Comparison of ENCODE assay signal across 9 cellular contexts in the genomic region with DNA sequence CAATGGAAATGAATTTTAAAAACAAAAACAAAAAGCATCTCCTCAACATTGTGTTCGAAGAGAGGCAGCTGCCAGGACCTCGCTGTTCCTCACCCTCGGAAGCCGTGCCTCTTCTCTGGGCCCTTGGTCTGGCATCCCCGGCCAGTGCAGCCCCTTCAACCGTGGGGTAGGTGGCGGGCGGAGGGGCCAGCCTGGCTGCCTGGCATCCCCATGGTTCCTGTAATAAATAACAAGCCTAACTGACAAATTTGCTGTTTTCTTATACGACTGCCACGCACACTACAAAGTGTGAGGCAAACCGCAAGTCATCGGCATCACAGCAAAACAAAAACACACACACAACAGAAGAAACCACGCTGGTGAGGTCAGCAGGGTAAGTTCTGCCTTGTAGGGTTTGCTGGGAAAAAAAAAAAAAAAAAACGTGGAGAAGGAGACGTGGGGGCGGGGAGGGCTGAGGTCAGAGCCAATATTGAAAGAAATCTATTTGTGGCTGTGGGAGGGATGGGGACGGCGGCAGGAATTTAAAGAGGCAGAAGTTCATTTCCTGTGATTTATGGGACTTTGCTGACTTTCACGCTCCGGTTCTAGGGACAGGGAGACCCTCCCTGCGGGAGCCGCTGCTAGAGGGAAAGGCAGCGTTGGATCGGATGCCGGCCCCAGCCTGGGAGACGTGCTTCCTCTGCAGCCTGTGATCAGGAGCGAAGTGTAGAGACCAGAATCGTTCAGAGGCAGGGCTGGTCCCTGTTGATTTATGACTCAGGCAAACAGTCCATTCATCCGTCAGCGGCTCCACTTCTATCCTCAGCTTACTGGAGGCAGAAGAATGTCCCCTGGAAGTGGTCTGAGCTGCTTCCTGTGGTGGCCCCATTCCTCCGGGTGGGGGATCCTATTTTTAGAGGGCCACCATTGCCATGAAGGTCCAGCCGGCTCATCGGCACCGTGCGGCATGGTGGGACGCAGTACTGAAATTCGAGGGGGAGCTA.
DNase-seq lines count a peak whose midpoint lies in the region; ATAC-seq and TF ChIP-seq lines count a peak whose summit lies in the region.
"Had no signal": no experiment of that assay in that cellular context is flagged by ENCODE, and none has a peak within 500 bp of the region (broad histone marks: within the 10 kb centered on the region; RNA-seq: fewer than 3 reads in every experiment).

No MANE protein-coding gene starts in this region.

- peaks cover 36% of the 10 kb centered on the region for H3K27me3 Mint-ChIP-seq in T-helper 2 cell treated with Interferon-gamma antibody and Interleukin-4, amounts not matched to agents 5 μg/mL and 100 μg/mL, for 36 hours (ENCODE audit: low read depth)
- H3K27me3 Mint-ChIP-seq in progenitor cell of endocrine pancreas, result peaks cover 45% of the 10 kb centered on the region

- peaks cover 3% of the 10 kb centered on the region for H3K4me1 ChIP-seq in foreskin keratinocyte
- H3K4me1 ChIP-seq: thyroid gland had no signal

- H3K9me3 Mint-ChIP-seq in T-helper 2 cell treated with Interferon-gamma antibody and Interleukin-4, amounts not matched to agents 5 μg/mL and 100 μg/mL, for 36 hours, result no peaks in the 10 kb centered on the region
- no peaks in the 10 kb centered on the region for H3K9me3 Mint-ChIP-seq in progenitor cell of endocrine pancreas (ENCODE audit: low read depth)

- peak overlapping the region; percentile 74 for H3K4me3 Mint-ChIP-seq in T-helper 2 cell treated with Interferon-gamma antibody and Interleukin-4, amounts not matched to agents 5 μg/mL and 100 μg/mL, for 36 hours
- H3K4me3 Mint-ChIP-seq in progenitor cell of endocrine pancreas (ENCODE audit: low read depth), result peak overlapping the region; percentile 70

- DNase-seq in GM03348 (ENCODE audit: low spot score) (peak; percentile 72), foreskin keratinocyte (peak in 1 of 2 donors; percentile 28), progenitor cell of endocrine pancreas (ENCODE audit: low spot score, unreplicated experiment) (peak; percentile 30), NCI-H226 (no peak), D341Med (ENCODE audit: low spot score) (no peak)
- DNase-seq in T-helper 2 cell treated with Interferon-gamma antibody and Interleukin-4, amounts not matched to agents 5 μg/mL and 100 μg/mL, for 36 hours (ENCODE audit: low spot score), result no peak
- DNase-seq in activated CD4-positive, CD25-positive, alpha-beta regulatory T cell treated with anti-CD3 and anti-CD28 coated beads, Interleukin-2, amount 50 U/mL, for 72 hours, result no peak

- no peak overlapping the region for H3K27ac Mint-ChIP-seq in T-helper 2 cell treated with Interferon-gamma antibody and Interleukin-4, amounts not matched to agents 5 μg/mL and 100 μg/mL, for 36 hours
- peak overlapping the region; percentile 91 for H3K27ac Mint-ChIP-seq in progenitor cell of endocrine pancreas

- no peak overlapping the region for H3K27ac ChIP-seq in foreskin keratinocyte

- peaks cover 10% of the 10 kb centered on the region for H3K4me1 Mint-ChIP-seq in T-helper 2 cell treated with Interferon-gamma antibody and Interleukin-4, amounts not matched to agents 5 μg/mL and 100 μg/mL, for 36 hours (ENCODE audit: low read depth)
- peaks cover 23% of the 10 kb centered on the region for H3K4me1 Mint-ChIP-seq in progenitor cell of endocrine pancreas (ENCODE audit: low read depth)

- ATAC-seq in foreskin keratinocyte (peak; percentile 40), HG03175 (IDR thresholded peaks at IDR 0.05; ENCODE audit: unreplicated experiment) (no peak)

- TF ChIP-seq CTCF in foreskin keratinocyte (conservative IDR thresholded peaks at IDR 0.05), result no peak
- no peak for TF ChIP-seq CTCF in progenitor cell of endocrine pancreas (IDR thresholded peaks at IDR 0.05; ENCODE audit: unreplicated experiment)

- H3K27me3 ChIP-seq in foreskin keratinocyte, result peaks cover 16% of the 10 kb centered on the region
- H3K27me3 ChIP-seq: thyroid gland had no signal

- H3K36me3 Mint-ChIP-seq in T-helper 2 cell treated with Interferon-gamma antibody and Interleukin-4, amounts not matched to agents 5 μg/mL and 100 μg/mL, for 36 hours (ENCODE audit: low read depth), result no peaks in the 10 kb centered on the region
- H3K36me3 Mint-ChIP-seq in progenitor cell of endocrine pancreas (ENCODE audit: insufficient read depth), result peaks cover 1% of the 10 kb centered on the region

Comparison
In these comparisons a context has a peak if more than half of its experiments do, and no peak if none do; other contexts are left out.
1. DNase-seq: peak in GM03348 (single experiment) and progenitor cell of endocrine pancreas (single experiment); none in T-helper 2 cell treated with Interferon-gamma antibody and Interleukin-4, amounts not matched to agents 5 μg/mL and 100 μg/mL, for 36 hours (single experiment), NCI-H226 (single experiment), activated CD4-positive, CD25-positive, alpha-beta regulatory T cell treated with anti-CD3 and anti-CD28 coated beads, Interleukin-2, amount 50 U/mL, for 72 hours (single experiment) and D341Med (single experiment).